ENCODE assay signal across 20 cellular contexts in genomic region chr9:127847833-127848755, GRCh38. TPM values are rescaled to one million over a fixed set of nuclear protein-coding genes. Genes with fewer than 3 reads are reported as not detected.
DNase-seq lines count a peak whose midpoint lies in the region; ATAC-seq, FAIRE-seq and TF ChIP-seq lines count a peak whose summit lies in the region.
"Had no signal": no experiment of that assay in that cellular context is flagged by ENCODE, and none has a peak within 500 bp of the region (broad histone marks: within the 10 kb centered on the region; RNA-seq: fewer than 3 reads in every experiment).

No MANE protein-coding gene starts in this region.

- no peak for FAIRE-seq in kidney (lab: Jason Lieb, UNC)
- FAIRE-seq: bronchial epithelial cell, RCC 7860 had no signal

- H3K27ac ChIP-seq in ACC112 (ENCODE audit: low read depth, low read length) (peak overlapping the region; percentile 91), kidney (ENCODE audit: low read depth in 2 of 2, low read length in 2 of 2) (peak overlapping the region; percentile 90 to 91), gastrocnemius medialis (peak overlapping the region; percentile 50 to 76 (median 62))

- ATAC-seq in gastrocnemius medialis (no peak), GM21515 (IDR thresholded peaks at IDR 0.05; ENCODE audit: unreplicated experiment) (no peak)
- ATAC-seq: effector memory CD8-positive, alpha-beta T cell; stimulated activated naive B cell treated with anti-CD40 and anti-IgM and Interleukin-4, amounts not matched to agents 10 μg/mL and 1 μg/mL and 100 μg/mL, for 72 hours had no signal

- H3K36me3 ChIP-seq in ACC112 (ENCODE audit: insufficient read depth, low read length) (peaks cover 38% of the 10 kb centered on the region), adipocyte (ENCODE audit: control insufficient read depth, insufficient read depth, low read length, severe bottlenecking) (peaks cover 46% of the 10 kb centered on the region), kidney (ENCODE audit: control insufficient read depth in 1 of 2, insufficient read depth in 2 of 2, low read length in 2 of 2) (peaks cover 0 to 18% of the 10 kb centered on the region in 2 donors), gastrocnemius medialis (no peaks in the 10 kb centered on the region)

- no peak for DNase-seq in adipocyte (ENCODE audit: low read depth)
- DNase-seq in kidney, result no peak
- no peak for DNase-seq in gastrocnemius medialis
- DNase-seq in dedifferentiated amniotic fluid mesenchymal stem cell (ENCODE audit: extremely low spot score), result no peak
- no peak for DNase-seq in RKO (ENCODE audit: low spot score)
- DNase-seq in head of caudate nucleus, result no peak
- DNase-seq: activated CD4-positive, alpha-beta memory T cell treated with anti-CD3 and anti-CD28 coated beads for 36 hours; activated T-cell treated with anti-CD3 and anti-CD28 coated beads, Interleukin-2, amount 50 U/mL, for 1 hour; CD8-positive, alpha-beta memory T cell; DND-41; effector memory CD8-positive, alpha-beta T cell; naive B cell; NCI-H1436; posterior cingulate gyrus; stimulated activated CD4-positive, alpha-beta T cell treated with anti-CD3 and anti-CD28 coated beads, Interleukin-12 subunit alpha, Interleukin-12 subunit beta, amount 100 ng/mL, for 4 hours; stimulated activated naive B cell treated with anti-CD40 and anti-IgM and Interleukin-4, amounts not matched to agents 10 μg/mL and 1 μg/mL and 100 μg/mL, for 72 hours had no signal

- H3K4me1 ChIP-seq in ACC112 (ENCODE audit: control insufficient read depth, insufficient read depth, low read length, unreplicated experiment), result peaks cover 51% of the 10 kb centered on the region
- peaks cover 77% of the 10 kb centered on the region for H3K4me1 ChIP-seq in adipocyte (ENCODE audit: control insufficient read depth, insufficient read depth, low read length)
- H3K4me1 ChIP-seq in kidney (ENCODE audit: control insufficient read depth in 1 of 2, insufficient read depth in 1 of 2, low read depth in 1 of 2, low read length in 2 of 2), result peaks cover 3 to 19% of the 10 kb centered on the region in 2 donors
- peaks cover 6 to 25% of the 10 kb centered on the region in 2 donors for H3K4me1 ChIP-seq in gastrocnemius medialis

- H3K4me3 ChIP-seq in ACC112 (ENCODE audit: low read depth, low read length), result no peak overlapping the region
- H3K4me3 ChIP-seq in adipocyte (ENCODE audit: low read length), result no peak overlapping the region
- H3K4me3 ChIP-seq in kidney (ENCODE audit: low read length in 2 of 2), result peak overlapping the region in 1 of 2 donors; percentile 81
- peak overlapping the region in 3 of 4 donors; percentile 5 to 15 (median 13) for H3K4me3 ChIP-seq in gastrocnemius medialis

- peaks cover 12% of the 10 kb centered on the region for H3K9me3 ChIP-seq in adipocyte (ENCODE audit: control insufficient read depth, low read length)
- peaks cover 0 to 6% of the 10 kb centered on the region in 2 donors for H3K9me3 ChIP-seq in kidney (ENCODE audit: control insufficient read depth in 1 of 2, low read length in 2 of 2)
- H3K9me3 ChIP-seq in gastrocnemius medialis, result no peaks in the 10 kb centered on the region

- in situ Hi-C loops in gastrocnemius medialis (cut with MboI; ENCODE audit: low sequenced_read_pairs in 4 of 4), result no loop called here

- H3K9ac ChIP-seq in adipocyte (ENCODE audit: low read length) (peak overlapping the region; percentile 39), kidney (ENCODE audit: low read length in 2 of 2) (peak overlapping the region in 1 of 2 donors; percentile 46)

- TF ChIP-seq CTCF in kidney (IDR thresholded peaks at IDR 0.05; ENCODE audit: borderline replicate concordance, extremely low read depth, insufficient read depth), result no peak
- no peak for TF ChIP-seq CTCF in gastrocnemius medialis (IDR thresholded peaks at IDR 0.05 in 4 of 5, conservative IDR thresholded peaks at IDR 0.05 in 1 of 5)

- no peak overlapping the region for H2AFZ ChIP-seq in ACC112 (ENCODE audit: low read length, unreplicated experiment)

- no peaks in the 10 kb centered on the region for H3K27me3 ChIP-seq in ACC112 (ENCODE audit: insufficient read depth, low read length)
- no peaks in the 10 kb centered on the region for H3K27me3 ChIP-seq in adipocyte (replicated peaks; ENCODE audit: control insufficient read depth, insufficient read depth, low read length)
- H3K27me3 ChIP-seq in gastrocnemius medialis, result no peaks in the 10 kb centered on the region

- intact Hi-C loops in kidney (cut with DNase I), result no loop called here
- intact Hi-C loops in gastrocnemius medialis (cut with DNase I; ENCODE audit: low total_unique reads), result no loop called here
- intact Hi-C loops in head of caudate nucleus (cut with DNase I), result no loop called here

- no peak for TF ChIP-seq POLR2A in gastrocnemius medialis (IDR thresholded peaks at IDR 0.05)

- H3K79me2 ChIP-seq in ACC112 (ENCODE audit: control insufficient read depth, insufficient read depth, low read length, unreplicated experiment), result peaks cover 93% of the 10 kb centered on the region

RNA-seq across cellular contexts. Expression of gene ENG, which starts 6.4 kb away (rescaled TPM):
- 135 TPM for total RNA-seq in kidney
- polyA plus RNA-seq in kidney (ENCODE audit: insufficient read depth, low read depth, low replicate concordance), result 158 TPM
- 10 to 100 TPM; 27.4 to 49.8 (median 32.6) TPM for total RNA-seq in gastrocnemius medialis

RNA-seq across cellular contexts. Expression of gene AK1, which starts 29.4 kb away (rescaled TPM):
- total RNA-seq in kidney (77.9 TPM), gastrocnemius medialis (100 to 1,000 TPM; 240 to 489 (median 359) TPM)
- 185 TPM for polyA plus RNA-seq in kidney (ENCODE audit: insufficient read depth, low read depth, low replicate concordance)

RNA-seq across cellular contexts. Expression of gene FPGS, which starts 45.4 kb away (rescaled TPM):
- total RNA-seq in kidney (77.2 TPM), gastrocnemius medialis (10 to 100 TPM; 36.4 to 87.6 (median 47.7) TPM)
- 44.0 TPM for polyA plus RNA-seq in kidney (ENCODE audit: insufficient read depth, low read depth, low replicate concordance)

RNA-seq across cellular contexts. Expression of gene ST6GALNAC6, which starts 51.3 kb away (rescaled TPM):
- 74.6 TPM for total RNA-seq in kidney
- 75.0 TPM for polyA plus RNA-seq in kidney (ENCODE audit: insufficient read depth, low read depth, low replicate concordance)
- 10 to 100 TPM; 46.7 to 69.3 (median 56.9) TPM for total RNA-seq in gastrocnemius medialis

Comparison
In these comparisons a context has a peak if more than half of its experiments do, and no peak if none do; other contexts are left out.
1. H3K4me3 ChIP-seq: peak in gastrocnemius medialis (3 of 4); none in ACC112 (single experiment) and adipocyte (single experiment).
2. Peak in every context shown above with its lines, with median percentiles within 50 percentile points of each other: H3K27ac ChIP-seq.